ENCODE assay signal across 8 cellular contexts in genomic region chr10:122703483-122704448, GRCh38. TPM values are rescaled to one million over a fixed set of nuclear protein-coding genes. Genes with fewer than 3 reads are reported as not detected.
DNase-seq lines count a peak whose midpoint lies in the region; ATAC-seq and TF ChIP-seq lines count a peak whose summit lies in the region.

No MANE protein-coding gene starts in this region.

- peak; percentile 70 to 85 for TF ChIP-seq CTCF in brain (conservative IDR thresholded peaks at IDR 0.05)

- H3K4me1 Mint-ChIP-seq in brain = peaks cover 6% of the 10 kb centered on the region

- H3K27me3 Mint-ChIP-seq in brain = peaks cover 6% of the 10 kb centered on the region

- H3K9me3 Mint-ChIP-seq in brain = no peaks in the 10 kb centered on the region

- H3K4me3 Mint-ChIP-seq in brain = no peak overlapping the region

- DNase-seq in CD1c-positive myeloid dendritic cell (ENCODE audit: extremely low spot score) = peak; percentile 20
- peak; percentile 47 for DNase-seq in NCI-H1092 (lab: John Stamatoyannopoulos, UW)
- DNase-seq in T-helper 1 cell = peak in 4 of 5 donors; percentile 12 to 33 (median 26)
- DNase-seq in inferior parietal cortex (ENCODE audit: extremely low spot score) = peak; percentile 84
- DNase-seq in stimulated activated CD4-positive, alpha-beta T cell treated with anti-CD3 and anti-CD28 coated beads, Interleukin-12 subunit alpha, Interleukin-12 subunit beta, amount 100 ng/mL, for 48 hours (ENCODE audit: low read depth in 2 of 3, low spot score in 1 of 3) = peak; percentile 20 to 41 (median 32)

- peak overlapping the region in 1 of 5 experiments; percentile 36 for H3K27ac Mint-ChIP-seq in brain

- ATAC-seq in GM19395 (IDR thresholded peaks at IDR 0.05; ENCODE audit: unreplicated experiment) (peak; percentile 65), HG02678 (IDR thresholded peaks at IDR 0.05; ENCODE audit: unreplicated experiment) (no peak)

- H3K36me3 Mint-ChIP-seq in brain = no peaks in the 10 kb centered on the region

RNA-seq across cellular contexts. Expression of gene C10orf120, which starts 4.1 kb away (rescaled TPM):
- polyA plus RNA-seq in brain (ENCODE audit: insufficient read depth, low read depth, low replicate concordance) = not detected

Comparison
In these comparisons a context has a peak if more than half of its experiments do, and no peak if none do; other contexts are left out.
1. DNase-seq: peak in every context shown above with its lines; median percentile 84 in inferior parietal cortex; 47 in NCI-H1092; 32 in stimulated activated CD4-positive, alpha-beta T cell treated with anti-CD3 and anti-CD28 coated beads, Interleukin-12 subunit alpha, Interleukin-12 subunit beta, amount 100 ng/mL, for 48 hours; 26 in T-helper 1 cell; 20 in CD1c-positive myeloid dendritic cell.